In genomic region chr1:219798283-219799030, GRCh38 we compare ENCODE assay signal across 1 cellular context.
TF ChIP-seq lines count a peak whose summit lies in the region.

No MANE protein-coding gene starts in this region.

TF ChIP-seq in WTC11, 78 proteins besides CTCF, POLR2A, EP300 and RAD21 (continued from another document):
- TF ChIP-seq ZNF532 (CRISPR knock-in tag; IDR thresholded peaks at IDR 0.05; ENCODE audit: borderline replicate concordance) (no peak), E2F1 (CRISPR knock-in tag; IDR thresholded peaks at IDR 0.05) (no peak), NFYB (CRISPR knock-in tag; conservative IDR thresholded peaks at IDR 0.05; ENCODE audit: low read depth) (no peak), PRRX2 (CRISPR knock-in tag; IDR thresholded peaks at IDR 0.05) (no peak), FOXP1 (CRISPR knock-in tag; IDR thresholded peaks at IDR 0.05; ENCODE audit: borderline replicate concordance) (no peak), E2F4 (CRISPR knock-in tag; IDR thresholded peaks at IDR 0.05; ENCODE audit: borderline replicate concordance, low read depth) (no peak)
